ENCODE assay signal across 1 cellular context in the genomic region with DNA sequence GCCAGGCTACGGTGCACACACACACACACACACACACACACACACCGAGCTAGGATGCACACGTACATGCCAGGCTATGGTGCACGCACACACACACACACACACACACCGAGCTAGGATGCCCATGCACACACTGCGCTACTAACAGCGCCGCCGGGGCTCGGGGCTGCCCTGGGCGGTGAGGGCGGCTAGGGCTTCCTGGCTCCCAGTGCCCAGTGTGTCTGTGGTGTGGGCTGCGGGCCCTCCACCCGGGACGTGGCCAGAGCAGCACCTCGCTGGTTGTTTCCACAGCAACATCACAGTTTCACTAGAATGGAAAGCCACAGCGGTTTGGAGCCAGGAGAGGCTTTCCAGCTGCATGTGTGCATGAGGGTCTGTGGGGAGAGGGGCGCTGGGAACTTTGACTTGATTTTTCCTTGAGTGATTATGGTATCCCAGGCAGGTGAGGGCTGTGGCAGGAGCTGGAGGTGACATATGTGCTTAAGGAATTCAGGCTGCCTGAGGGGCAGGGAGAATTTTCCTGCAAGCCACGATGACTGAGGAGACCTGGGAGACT.
TF ChIP-seq lines count a peak whose summit lies in the region.

No MANE protein-coding gene starts in this region.

TF ChIP-seq in H1, 55 proteins besides CTCF, POLR2A, EP300 and RAD21:
- no peak for TF ChIP-seq CTBP2 (IDR thresholded peaks at IDR 0.05; ENCODE audit: borderline replicate concordance, insufficient read depth, insufficient read length, low read length)
- TF ChIP-seq SAP30 (IDR thresholded peaks at IDR 0.05; ENCODE audit: insufficient read depth, insufficient replicate concordance, low read length) = no peak
- no peak for TF ChIP-seq SRF (IDR thresholded peaks at IDR 0.05; ENCODE audit: low read depth, low read length)
- TF ChIP-seq GTF2F1 (IDR thresholded peaks at IDR 0.05; ENCODE audit: borderline replicate concordance, low read depth, low read length) = no peak
- TF ChIP-seq SIX5 (IDR thresholded peaks at IDR 0.05; ENCODE audit: low read depth, low read length) = no peak
- TF ChIP-seq SP4 (IDR thresholded peaks at IDR 0.05; ENCODE audit: low read length) = no peak
- TF ChIP-seq, protein P1, sequence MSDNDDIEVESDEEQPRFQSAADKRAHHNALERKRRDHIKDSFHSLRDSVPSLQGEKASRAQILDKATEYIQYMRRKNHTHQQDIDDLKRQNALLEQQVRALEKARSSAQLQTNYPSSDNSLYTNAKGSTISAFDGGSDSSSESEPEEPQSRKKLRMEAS (IDR thresholded peaks at IDR 0.05) = no peak
- TF ChIP-seq MAFK (IDR thresholded peaks at IDR 0.05; ENCODE audit: low read depth, low read length) = no peak
- TF ChIP-seq TCF12 (IDR thresholded peaks at IDR 0.05; ENCODE audit: low read depth, low read length) = no peak
- no peak for TF ChIP-seq HDAC6 (IDR thresholded peaks at IDR 0.05; ENCODE audit: low read depth, low read length)
- TF ChIP-seq KDM4A (IDR thresholded peaks at IDR 0.05; ENCODE audit: low read depth, low read length, severe bottlenecking) = no peak
- no peak for TF ChIP-seq SP2 (IDR thresholded peaks at IDR 0.05; ENCODE audit: low read length)
- TF ChIP-seq, protein P2, sequence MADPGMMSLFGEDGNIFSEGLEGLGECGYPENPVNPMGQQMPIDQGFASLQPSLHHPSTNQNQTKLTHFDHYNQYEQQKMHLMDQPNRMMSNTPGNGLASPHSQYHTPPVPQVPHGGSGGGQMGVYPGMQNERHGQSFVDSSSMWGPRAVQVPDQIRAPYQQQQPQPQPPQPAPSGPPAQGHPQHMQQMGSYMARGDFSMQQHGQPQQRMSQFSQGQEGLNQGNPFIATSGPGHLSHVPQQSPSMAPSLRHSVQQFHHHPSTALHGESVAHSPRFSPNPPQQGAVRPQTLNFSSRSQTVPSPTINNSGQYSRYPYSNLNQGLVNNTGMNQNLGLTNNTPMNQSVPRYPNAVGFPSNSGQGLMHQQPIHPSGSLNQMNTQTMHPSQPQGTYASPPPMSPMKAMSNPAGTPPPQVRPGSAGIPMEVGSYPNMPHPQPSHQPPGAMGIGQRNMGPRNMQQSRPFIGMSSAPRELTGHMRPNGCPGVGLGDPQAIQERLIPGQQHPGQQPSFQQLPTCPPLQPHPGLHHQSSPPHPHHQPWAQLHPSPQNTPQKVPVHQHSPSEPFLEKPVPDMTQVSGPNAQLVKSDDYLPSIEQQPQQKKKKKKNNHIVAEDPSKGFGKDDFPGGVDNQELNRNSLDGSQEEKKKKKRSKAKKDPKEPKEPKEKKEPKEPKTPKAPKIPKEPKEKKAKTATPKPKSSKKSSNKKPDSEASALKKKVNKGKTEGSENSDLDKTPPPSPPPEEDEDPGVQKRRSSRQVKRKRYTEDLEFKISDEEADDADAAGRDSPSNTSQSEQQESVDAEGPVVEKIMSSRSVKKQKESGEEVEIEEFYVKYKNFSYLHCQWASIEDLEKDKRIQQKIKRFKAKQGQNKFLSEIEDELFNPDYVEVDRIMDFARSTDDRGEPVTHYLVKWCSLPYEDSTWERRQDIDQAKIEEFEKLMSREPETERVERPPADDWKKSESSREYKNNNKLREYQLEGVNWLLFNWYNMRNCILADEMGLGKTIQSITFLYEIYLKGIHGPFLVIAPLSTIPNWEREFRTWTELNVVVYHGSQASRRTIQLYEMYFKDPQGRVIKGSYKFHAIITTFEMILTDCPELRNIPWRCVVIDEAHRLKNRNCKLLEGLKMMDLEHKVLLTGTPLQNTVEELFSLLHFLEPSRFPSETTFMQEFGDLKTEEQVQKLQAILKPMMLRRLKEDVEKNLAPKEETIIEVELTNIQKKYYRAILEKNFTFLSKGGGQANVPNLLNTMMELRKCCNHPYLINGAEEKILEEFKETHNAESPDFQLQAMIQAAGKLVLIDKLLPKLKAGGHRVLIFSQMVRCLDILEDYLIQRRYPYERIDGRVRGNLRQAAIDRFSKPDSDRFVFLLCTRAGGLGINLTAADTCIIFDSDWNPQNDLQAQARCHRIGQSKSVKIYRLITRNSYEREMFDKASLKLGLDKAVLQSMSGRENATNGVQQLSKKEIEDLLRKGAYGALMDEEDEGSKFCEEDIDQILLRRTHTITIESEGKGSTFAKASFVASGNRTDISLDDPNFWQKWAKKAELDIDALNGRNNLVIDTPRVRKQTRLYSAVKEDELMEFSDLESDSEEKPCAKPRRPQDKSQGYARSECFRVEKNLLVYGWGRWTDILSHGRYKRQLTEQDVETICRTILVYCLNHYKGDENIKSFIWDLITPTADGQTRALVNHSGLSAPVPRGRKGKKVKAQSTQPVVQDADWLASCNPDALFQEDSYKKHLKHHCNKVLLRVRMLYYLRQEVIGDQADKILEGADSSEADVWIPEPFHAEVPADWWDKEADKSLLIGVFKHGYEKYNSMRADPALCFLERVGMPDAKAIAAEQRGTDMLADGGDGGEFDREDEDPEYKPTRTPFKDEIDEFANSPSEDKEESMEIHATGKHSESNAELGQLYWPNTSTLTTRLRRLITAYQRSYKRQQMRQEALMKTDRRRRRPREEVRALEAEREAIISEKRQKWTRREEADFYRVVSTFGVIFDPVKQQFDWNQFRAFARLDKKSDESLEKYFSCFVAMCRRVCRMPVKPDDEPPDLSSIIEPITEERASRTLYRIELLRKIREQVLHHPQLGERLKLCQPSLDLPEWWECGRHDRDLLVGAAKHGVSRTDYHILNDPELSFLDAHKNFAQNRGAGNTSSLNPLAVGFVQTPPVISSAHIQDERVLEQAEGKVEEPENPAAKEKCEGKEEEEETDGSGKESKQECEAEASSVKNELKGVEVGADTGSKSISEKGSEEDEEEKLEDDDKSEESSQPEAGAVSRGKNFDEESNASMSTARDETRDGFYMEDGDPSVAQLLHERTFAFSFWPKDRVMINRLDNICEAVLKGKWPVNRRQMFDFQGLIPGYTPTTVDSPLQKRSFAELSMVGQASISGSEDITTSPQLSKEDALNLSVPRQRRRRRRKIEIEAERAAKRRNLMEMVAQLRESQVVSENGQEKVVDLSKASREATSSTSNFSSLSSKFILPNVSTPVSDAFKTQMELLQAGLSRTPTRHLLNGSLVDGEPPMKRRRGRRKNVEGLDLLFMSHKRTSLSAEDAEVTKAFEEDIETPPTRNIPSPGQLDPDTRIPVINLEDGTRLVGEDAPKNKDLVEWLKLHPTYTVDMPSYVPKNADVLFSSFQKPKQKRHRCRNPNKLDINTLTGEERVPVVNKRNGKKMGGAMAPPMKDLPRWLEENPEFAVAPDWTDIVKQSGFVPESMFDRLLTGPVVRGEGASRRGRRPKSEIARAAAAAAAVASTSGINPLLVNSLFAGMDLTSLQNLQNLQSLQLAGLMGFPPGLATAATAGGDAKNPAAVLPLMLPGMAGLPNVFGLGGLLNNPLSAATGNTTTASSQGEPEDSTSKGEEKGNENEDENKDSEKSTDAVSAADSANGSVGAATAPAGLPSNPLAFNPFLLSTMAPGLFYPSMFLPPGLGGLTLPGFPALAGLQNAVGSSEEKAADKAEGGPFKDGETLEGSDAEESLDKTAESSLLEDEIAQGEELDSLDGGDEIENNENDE (IDR thresholded peaks at IDR 0.05; ENCODE audit: insufficient replicate concordance, low read length) = no peak
- TF ChIP-seq ZNF274 (IDR thresholded peaks at IDR 0.05; ENCODE audit: borderline replicate concordance, extremely low read depth, low read length) = no peak
- no peak for TF ChIP-seq TAF7 (optimal IDR thresholded peaks at IDR 0.05; ENCODE audit: borderline replicate concordance, low read depth, low read length)
- no peak for TF ChIP-seq NANOG (IDR thresholded peaks at IDR 0.05; ENCODE audit: insufficient read depth, low read depth, low read length, poor library complexity, severe bottlenecking)
- no peak for TF ChIP-seq JUND (IDR thresholded peaks at IDR 0.05; ENCODE audit: low read length)
